In the genomic region with DNA sequence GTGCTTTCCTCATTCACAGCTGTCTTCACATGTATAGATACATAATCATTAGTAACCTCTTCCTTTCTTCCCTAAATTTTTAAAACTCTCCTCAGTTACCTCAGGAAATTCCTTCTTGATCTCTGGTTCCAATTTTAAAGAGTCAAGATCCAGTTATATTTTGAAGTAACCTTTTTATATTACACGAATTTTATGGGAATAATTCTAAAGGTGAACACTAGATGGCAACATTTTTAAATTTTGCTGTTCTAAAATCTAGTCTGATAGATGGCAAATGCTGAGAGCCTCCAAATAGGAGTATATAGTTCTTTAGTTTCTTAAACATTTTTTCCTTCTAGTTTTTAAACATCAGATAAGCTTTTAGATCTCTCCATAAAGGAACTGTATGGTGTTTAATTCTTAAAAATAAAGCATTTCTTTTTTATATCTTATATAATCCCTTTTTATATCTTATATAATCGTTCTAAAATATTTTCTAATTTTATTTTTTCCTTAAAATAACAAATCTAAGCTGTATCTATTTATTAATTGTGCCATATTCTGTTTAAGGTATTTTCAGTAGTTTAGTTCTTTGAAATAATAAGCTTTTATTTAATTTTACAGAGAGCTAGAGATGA, we compare ENCODE assay signal across 8 cellular contexts. TPM values are rescaled to one million over a fixed set of nuclear protein-coding genes. Genes with fewer than 3 reads are reported as not detected.
DNase-seq lines count a peak whose midpoint lies in the region; ATAC-seq, FAIRE-seq and TF ChIP-seq lines count a peak whose summit lies in the region.

No MANE protein-coding gene starts in this region.

- TF ChIP-seq CTCF in AG04450 (IDR thresholded peaks at IDR 0.05; ENCODE audit: low read depth, low read length) (peak; percentile 50), neutrophil (IDR thresholded peaks at IDR 0.05) (peak; percentile 25), GM13976 (IDR thresholded peaks at IDR 0.05; ENCODE audit: borderline replicate concordance, control extremely low read depth, extremely low read depth, insufficient read depth, missing control alignments) (no peak)

- CTCF ChIA-PET in AG04450 (lab: Charles Lee) = interaction anchor here (0.6 to 6.3 kb wide), 49 partner anchors 9 to 821 kb away, joined by 3 to 79 read pairs (median 4); a partner anchor contains a TSS

- H3K4me1 ChIP-seq in neutrophil (ENCODE audit: control insufficient read depth in 1 of 2, insufficient read depth in 1 of 2, low read depth in 1 of 2, low read length in 1 of 2) = peaks cover 8 to 10% of the 10 kb centered on the region in 2 experiments

- peaks cover 12% of the 10 kb centered on the region for H3K27me3 ChIP-seq in AG04450 (ENCODE audit: control insufficient read depth, insufficient read depth, low read length)
- H3K27me3 ChIP-seq in neutrophil = peaks cover 8% of the 10 kb centered on the region

- no peak for TF ChIP-seq POLR2A in H54 (IDR thresholded peaks at IDR 0.05; ENCODE audit: low read depth, low read length)

- in situ Hi-C loops in GM13976 (cut with MboI; ENCODE audit: low sequenced_read_pairs, unreplicated experiment) = loop anchor here (5.0 kb wide), 1 partner anchor 149 kb away; no protein-coding TSS in a partner anchor

- POLR2A ChIA-PET in AG04450 (lab: Yijun Ruan, JAX) = no interaction called here

- peak; percentile 52 for ATAC-seq in GM18511 (IDR thresholded peaks at IDR 0.05; ENCODE audit: unreplicated experiment)

- no peak for FAIRE-seq in H54 (lab: Jason Lieb, UNC)

- H3K27ac ChIP-seq in AG04450 (ENCODE audit: low read depth, low read length) = no peak overlapping the region
- no peak overlapping the region for H3K27ac ChIP-seq in neutrophil

- H3K4me3 ChIP-seq in AG04450 (ENCODE audit: low read depth, low read length) (no peak overlapping the region), neutrophil (ENCODE audit: low read depth in 1 of 2, low read length in 1 of 2) (no peak overlapping the region)

- H3K9me3 ChIP-seq in AG04450 (ENCODE audit: control insufficient read depth, insufficient read depth, low read length) (no peaks in the 10 kb centered on the region), neutrophil (no peaks in the 10 kb centered on the region)

- DNase-seq in AG04450 (ENCODE audit: low read depth, low spot score) (peak; percentile 6), NCI-H526 treated with DMSO at 0.1 percent for 48 hours (lab: John Stamatoyannopoulos, UW) (peak; percentile 11), dedifferentiated amniotic fluid mesenchymal stem cell (ENCODE audit: extremely low spot score) (peak; percentile 75), H54 (ENCODE audit: insufficient read length, low spot score) (no peak), GM13976 (ENCODE audit: low spot score) (no peak)
- DNase-seq in activated CD4-positive, alpha-beta T cell treated with anti-CD3 and anti-CD28 coated beads, Interleukin-2, amount 50 U/mL, for 4 hours = no peak

- no peaks in the 10 kb centered on the region for H3K36me3 ChIP-seq in neutrophil

RNA-seq across cellular contexts. Expression of a gene that starts 37.9 kb away (rescaled TPM):
- 79.0 and 95.5 TPM in 2 replicates for polyA plus RNA-seq in AG04450 (2011; rRNA removed)
- 64.9 and 66.9 TPM in 2 replicates for polyA minus RNA-seq in AG04450 (2011; rRNA and poly(A)+ RNA removed)

Comparison
In these comparisons a context has a peak if more than half of its experiments do, and no peak if none do; other contexts are left out.
1. DNase-seq: peak in AG04450 (single experiment), NCI-H526 treated with DMSO at 0.1 percent for 48 hours (single experiment) and dedifferentiated amniotic fluid mesenchymal stem cell (single experiment); none in H54 (single experiment), activated CD4-positive, alpha-beta T cell treated with anti-CD3 and anti-CD28 coated beads, Interleukin-2, amount 50 U/mL, for 4 hours (0 of 2) and GM13976 (single experiment).